Comparison of ENCODE assay signal across 18 cellular contexts in genomic region chr17:78108726-78109488, GRCh38. TPM values are rescaled to one million over a fixed set of nuclear protein-coding genes. Genes with fewer than 3 reads are reported as not detected.
DNase-seq lines count a peak whose midpoint lies in the region; ATAC-seq and TF ChIP-seq lines count a peak whose summit lies in the region.
"Had no signal": no experiment of that assay in that cellular context is flagged by ENCODE, and none has a peak within 500 bp of the region (broad histone marks: within the 10 kb centered on the region; RNA-seq: fewer than 3 reads in every experiment).

No MANE protein-coding gene starts in this region.

- peaks cover 9% of the 10 kb centered on the region for H3K36me3 Mint-ChIP-seq in brain
- peaks cover 6% of the 10 kb centered on the region for H3K36me3 Mint-ChIP-seq in neural crest cell (ENCODE audit: low read depth)
- peaks cover 32 to 65% of the 10 kb centered on the region in 2 donors for H3K36me3 Mint-ChIP-seq in CD4-positive, alpha-beta memory T cell

- ATAC-seq in GM21360 (IDR thresholded peaks at IDR 0.05; ENCODE audit: unreplicated experiment) = no peak

- H4K20me1 ChIP-seq in BLaER1 = peaks cover 58% of the 10 kb centered on the region

- peak overlapping the region; percentile 24; the same call in 1 of the 2 replicates for H3K4me2 ChIP-seq in BLaER1
- H3K4me2 ChIP-seq: KMS-11, PC-9 had no signal

- H3K27ac Mint-ChIP-seq in brain (peak overlapping the region in 4 of 5 experiments; percentile 53 to 93 (median 70)), neural crest cell (ENCODE audit: unreplicated experiment) (no peak overlapping the region)
- H3K27ac Mint-ChIP-seq in CD4-positive, alpha-beta memory T cell = peak overlapping the region in 3 of 7 donors; percentile 9 to 64 (median 46)
- H3K27ac Mint-ChIP-seq: activated CD4-positive, alpha-beta memory T cell treated with anti-CD3 and anti-CD28 coated beads, Interleukin-2, amount 10 ng/mL, durations not matched to agents 7 days and 5 days; mesothelial cell of epicardium; type B pancreatic cell had no signal

- no peaks in the 10 kb centered on the region for H3K9me3 Mint-ChIP-seq in brain
- no peaks in the 10 kb centered on the region for H3K9me3 Mint-ChIP-seq in neural crest cell
- no peaks in the 10 kb centered on the region for H3K9me3 Mint-ChIP-seq in CD4-positive, alpha-beta memory T cell
- H3K9me3 Mint-ChIP-seq: activated CD4-positive, alpha-beta memory T cell treated with anti-CD3 and anti-CD28 coated beads, Interleukin-2, amount 10 ng/mL, durations not matched to agents 7 days and 5 days; mesothelial cell of epicardium; type B pancreatic cell had no signal

- no peak overlapping the region for H3K4me3 ChIP-seq in BLaER1
- H3K4me3 ChIP-seq in CD4-positive, alpha-beta memory T cell (ENCODE audit: low read length in 2 of 2) = no peak overlapping the region
- H3K4me3 ChIP-seq: PC-9 had no signal

- peak; percentile 30 for DNase-seq in D341Med (ENCODE audit: low spot score)
- no peak for DNase-seq in neural crest cell (ENCODE audit: low read depth, low spot score)
- DNase-seq in NCI-H2081 treated with DMSO at 0.1 percent for 48 hours (lab: John Stamatoyannopoulos, UW) = no peak
- DNase-seq in activated CD8-positive, alpha-beta memory T cell treated with anti-CD3 and anti-CD28 coated beads, Interleukin-2, amount 50 U/mL, for 48 hours = no peak
- no peak for DNase-seq in CD4-positive, alpha-beta memory T cell
- DNase-seq: activated CD4-positive, alpha-beta memory T cell treated with anti-CD3 and anti-CD28 coated beads, Interleukin-2, amount 10 ng/mL, durations not matched to agents 7 days and 5 days; activated gamma-delta T cell; BE2C; NCI-H1092 treated with DMSO at 0.1 percent for 48 hours; NCI-H69; PC-9 had no signal

- peak overlapping the region; percentile 9; the same call in 1 of the 2 replicates for H3K9ac ChIP-seq in BLaER1
- H3K9ac ChIP-seq: KMS-11 had no signal

- peaks cover 26% of the 10 kb centered on the region for H3K4me1 ChIP-seq in BLaER1
- peaks cover 20% of the 10 kb centered on the region for H3K4me1 ChIP-seq in CD4-positive, alpha-beta memory T cell (ENCODE audit: insufficient read depth, low read length)

- no peaks in the 10 kb centered on the region for H3K9me3 ChIP-seq in BLaER1
- H3K9me3 ChIP-seq in CD4-positive, alpha-beta memory T cell (ENCODE audit: control insufficient read depth in 1 of 2, low read length in 2 of 2) = no peaks in the 10 kb centered on the region
- H3K9me3 ChIP-seq: BE2C had no signal

- TF ChIP-seq CTCF in brain (conservative IDR thresholded peaks at IDR 0.05) (no peak), neural crest cell (conservative IDR thresholded peaks at IDR 0.05) (no peak)

- peaks cover 84% of the 10 kb centered on the region for H3K36me3 ChIP-seq in BLaER1
- peaks cover 60% of the 10 kb centered on the region for H3K36me3 ChIP-seq in CD4-positive, alpha-beta memory T cell (ENCODE audit: insufficient read depth, low read length)

- intact Hi-C loops in CD4-positive, alpha-beta memory T cell (cut with micrococcal nuclease) = no loop called here

- H3K4me3 Mint-ChIP-seq in brain (no peak overlapping the region), neural crest cell (peak overlapping the region; percentile 19)
- peak overlapping the region in 1 of 8 donors; percentile 38 for H3K4me3 Mint-ChIP-seq in CD4-positive, alpha-beta memory T cell
- H3K4me3 Mint-ChIP-seq: activated CD4-positive, alpha-beta memory T cell treated with anti-CD3 and anti-CD28 coated beads, Interleukin-2, amount 10 ng/mL, durations not matched to agents 7 days and 5 days; mesothelial cell of epicardium; type B pancreatic cell had no signal

- H3K27me3 Mint-ChIP-seq in brain (peaks cover 6% of the 10 kb centered on the region), neural crest cell (ENCODE audit: low read depth) (peaks cover 2% of the 10 kb centered on the region)
- H3K27me3 Mint-ChIP-seq in CD4-positive, alpha-beta memory T cell = no peaks in the 10 kb centered on the region
- H3K27me3 Mint-ChIP-seq: activated CD4-positive, alpha-beta memory T cell treated with anti-CD3 and anti-CD28 coated beads, Interleukin-2, amount 10 ng/mL, durations not matched to agents 7 days and 5 days; type B pancreatic cell had no signal

- H3K27ac ChIP-seq in BLaER1 = no peak overlapping the region
- no peak overlapping the region for H3K27ac ChIP-seq in CD4-positive, alpha-beta memory T cell (ENCODE audit: low read depth, low read length)
- H3K27ac ChIP-seq: KMS-11, PC-9 had no signal

- POLR2A ChIA-PET in CD4-positive, alpha-beta memory T cell (lab: Charles Lee; ENCODE audit: partially characterized antibody) = interaction anchor here (0.5 to 13.2 kb wide), 6 partner anchors 9 to 1888 kb away, joined by 3 to 805 read pairs (median 4); partner anchors contain the start of genes SYNGR2, TMC6 and TMC8

- CTCF ChIA-PET in CD4-positive, alpha-beta memory T cell (lab: Charles Lee; ENCODE audit: partially characterized antibody) = interaction anchor here (1.1 to 7.4 kb wide), 6 partner anchors 21 to 68 kb away, joined by 3 to 107 read pairs (median 4); partner anchors contain the start of gene TMC8

- H3K4me1 Mint-ChIP-seq in brain (peaks cover 4% of the 10 kb centered on the region), neural crest cell (peaks cover 15% of the 10 kb centered on the region)
- peaks cover 19 to 38% (median 32%) of the 10 kb centered on the region in 4 donors for H3K4me1 Mint-ChIP-seq in CD4-positive, alpha-beta memory T cell
- H3K4me1 Mint-ChIP-seq: mesothelial cell of epicardium had no signal

- no peaks in the 10 kb centered on the region for H3K27me3 ChIP-seq in BLaER1
- no peaks in the 10 kb centered on the region for H3K27me3 ChIP-seq in CD4-positive, alpha-beta memory T cell (ENCODE audit: insufficient read depth, low read length)
- H3K27me3 ChIP-seq: BE2C had no signal

RNA-seq across cellular contexts. Expression of gene TMC6, which starts 19.6 kb away (rescaled TPM):
- 30.3 TPM for polyA plus RNA-seq in brain (ENCODE audit: insufficient read depth, low read depth, low replicate concordance)
- total RNA-seq in neural crest cell = 85.0 and 86.0 TPM in 2 replicates
- total RNA-seq in CD4-positive, alpha-beta memory T cell = 100 to 1,000 TPM; 697 to 702 TPM
- polyA plus RNA-seq in CD4-positive, alpha-beta memory T cell = 100 to 1,000 TPM; 258 to 300 TPM

RNA-seq across cellular contexts. Expression of gene TMC8, which starts 21.7 kb away (rescaled TPM):
- polyA plus RNA-seq in brain (ENCODE audit: insufficient read depth, low read depth, low replicate concordance) = 0.92 TPM
- 0.71 and 0.79 TPM in 2 replicates for total RNA-seq in neural crest cell
- 100 to 1,000 TPM; 424 to 430 TPM for total RNA-seq in CD4-positive, alpha-beta memory T cell
- 100 to 1,000 TPM in 1 of 2 donors, 10 to 100 TPM in 1; 77.7 to 172 TPM for polyA plus RNA-seq in CD4-positive, alpha-beta memory T cell

RNA-seq across cellular contexts. Expression of gene C17orf99, which starts 37.3 kb away (rescaled TPM):
- polyA plus RNA-seq in brain (ENCODE audit: insufficient read depth, low read depth, low replicate concordance) = not detected
- total RNA-seq in neural crest cell = not detected in 2 replicates
- not detected for total RNA-seq in CD4-positive, alpha-beta memory T cell
- polyA plus RNA-seq in CD4-positive, alpha-beta memory T cell = not detected
- total RNA-seq: activated CD4-positive, alpha-beta memory T cell treated with anti-CD3 and anti-CD28 coated beads, Interleukin-2, amount 10 ng/mL, durations not matched to agents 7 days and 5 days; mesothelial cell of epicardium; omental fat pad; PC-9 had no signal

RNA-seq across cellular contexts. Expression of gene SYNGR2, which starts 59.5 kb away (rescaled TPM):
- polyA plus RNA-seq in brain (ENCODE audit: insufficient read depth, low read depth, low replicate concordance) = 88.2 TPM
- total RNA-seq in neural crest cell = 19.3 and 23.0 TPM in 2 replicates
- total RNA-seq in CD4-positive, alpha-beta memory T cell = 10 to 100 TPM; 60.3 to 61.6 TPM
- polyA plus RNA-seq in CD4-positive, alpha-beta memory T cell = 100 to 1,000 TPM; 144 to 234 TPM

Comparison
In these comparisons a context has a peak if more than half of its experiments do, and no peak if none do; other contexts are left out.
1. RNA of gene TMC8, which starts 21.7 kb away (total RNA-seq): 424 to 430 TPM in CD4-positive, alpha-beta memory T cell; 0.71 to 0.79 TPM in neural crest cell; every median in the first group is over 100 times any median in the second.